ENCODE assay signal across 15 cellular contexts in the genomic region with DNA sequence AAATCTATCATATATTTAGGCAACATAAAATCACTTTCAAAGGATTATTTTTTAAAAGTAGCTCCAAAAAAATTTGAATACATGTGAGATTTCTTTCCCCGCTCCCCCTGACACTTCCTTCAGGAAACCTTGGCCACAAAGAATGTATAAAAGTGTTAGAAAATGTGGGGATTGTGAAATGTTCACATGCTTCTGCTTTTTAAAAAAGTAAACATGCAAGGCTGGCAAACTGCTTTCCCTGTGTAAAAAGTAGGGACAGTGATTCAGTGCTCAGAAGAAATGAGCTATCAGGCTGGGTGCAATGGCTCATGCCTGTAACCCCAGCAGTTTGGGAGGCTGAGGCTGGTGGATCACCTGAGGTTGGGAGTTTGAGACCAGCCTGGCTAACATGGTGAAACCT.
DNase-seq lines count a peak whose midpoint lies in the region.
"Had no signal": no experiment of that assay in that cellular context is flagged by ENCODE, and none has a peak within 500 bp of the region (broad histone marks: within the 10 kb centered on the region; RNA-seq: fewer than 3 reads in every experiment).

No MANE protein-coding gene starts in this region.

- in situ Hi-C loops in KBM-7 (cut with MboI; ENCODE audit: low pct_unique_long_range_greater_than_20kb, low sequenced_read_pairs) = no loop called here

- peak; percentile 43 for DNase-seq in AG20443 (ENCODE audit: low spot score)
- DNase-seq in KBM-7 = peak; percentile 81
- peak; percentile 86 for DNase-seq in amniotic epithelial cell (ENCODE audit: low read depth)
- DNase-seq in iris pigment epithelial cell (ENCODE audit: low read depth) = peak; percentile 89
- DNase-seq in DMS79 (lab: John Stamatoyannopoulos, UW) = no peak
- DNase-seq in anterior cingulate cortex (lab: John Stamatoyannopoulos, UW) = no peak
- no peak for DNase-seq in putamen (ENCODE audit: low spot score)
- DNase-seq in stimulated activated CD4-positive, alpha-beta T cell treated with anti-CD3 and anti-CD28 coated beads, Interleukin-2, amount 100 ng/mL, for 24 hours = no peak
- DNase-seq: activated naive CD4-positive, alpha-beta T cell treated with anti-CD3 and anti-CD28 coated beads for 36 hours; mammary epithelial cell; NCI-H1694; NCI-H69; nucleus accumbens; SHP77; tibial artery had no signal

Comparison
In these comparisons a context has a peak if more than half of its experiments do, and no peak if none do; other contexts are left out.
1. DNase-seq: peak in AG20443 (single experiment), KBM-7 (single experiment), amniotic epithelial cell (single experiment) and iris pigment epithelial cell (single experiment); none in DMS79 (single experiment), anterior cingulate cortex (0 of 58), putamen (single experiment) and stimulated activated CD4-positive, alpha-beta T cell treated with anti-CD3 and anti-CD28 coated beads, Interleukin-2, amount 100 ng/mL, for 24 hours (0 of 2).